ENCODE assay signal across 8 cellular contexts in the genomic region with DNA sequence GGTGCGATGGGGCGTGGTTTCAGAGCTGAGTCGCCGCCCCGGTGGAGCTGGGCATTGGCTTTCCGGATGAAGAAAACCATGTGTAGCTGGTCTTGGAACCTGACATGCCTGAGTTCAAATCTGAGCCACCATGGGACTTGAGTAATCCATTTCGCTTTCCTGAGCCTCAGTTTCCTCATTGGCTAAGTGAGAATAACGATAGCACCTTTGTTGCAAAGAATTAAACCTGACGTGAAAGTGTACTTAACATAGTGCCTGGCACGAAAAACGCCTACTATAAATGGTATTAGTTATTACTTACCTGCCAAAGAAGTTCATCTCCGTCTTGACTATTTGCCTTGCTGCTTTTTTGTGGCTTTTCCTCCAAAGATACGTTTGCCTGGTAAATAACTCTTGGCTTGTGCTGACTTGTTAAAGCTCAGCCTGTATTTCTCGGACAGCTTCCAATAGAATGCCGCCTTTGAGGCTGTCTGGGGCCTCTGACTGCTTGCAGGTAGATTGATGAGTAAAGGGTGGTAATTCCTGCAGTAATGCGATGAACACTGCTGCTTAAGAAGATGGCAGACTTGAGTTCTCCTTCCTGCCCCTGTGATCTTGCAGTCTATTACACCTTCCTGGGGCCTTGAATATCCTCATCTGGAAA. TPM values are rescaled to one million over a fixed set of nuclear protein-coding genes. Genes with fewer than 3 reads are reported as not detected.
DNase-seq lines count a peak whose midpoint lies in the region; ATAC-seq, FAIRE-seq and TF ChIP-seq lines count a peak whose summit lies in the region.

No MANE protein-coding gene starts in this region.

- peak; percentile 56 for FAIRE-seq in HepG2 (lab: Jason Lieb, UNC)

- no peaks in the 10 kb centered on the region for H3K9me3 ChIP-seq in HepG2 (ENCODE audit: low read length)
- no peaks in the 10 kb centered on the region for H3K9me3 ChIP-seq in right lobe of liver
- H3K9me3 ChIP-seq in WERI-Rb-1 (ENCODE audit: severe bottlenecking): no peaks in the 10 kb centered on the region
- no peaks in the 10 kb centered on the region for H3K9me3 ChIP-seq in thymus (ENCODE audit: control insufficient read depth)

- peak overlapping the region; percentile 87 for H3K9ac ChIP-seq in HepG2 (ENCODE audit: insufficient read depth, low read depth, low read length)

- peaks cover 47% of the 10 kb centered on the region for H3K79me2 ChIP-seq in HepG2 (ENCODE audit: insufficient read depth, low read length)

- H2AFZ ChIP-seq in HepG2 (ENCODE audit: low read length): peak overlapping the region; percentile 15

- ATAC-seq in HepG2: no peak; the same call in 2 of the 3 replicates
- ATAC-seq in right lobe of liver: no peak
- no peak for ATAC-seq in activated CD4-positive, CD25-positive, alpha-beta regulatory T cell treated with anti-CD3 and anti-CD28 coated beads, Interleukin-2, amount 50 U/mL, for 24 hours

- intact Hi-C loops in HepG2 (cut with micrococcal nuclease; ENCODE audit: unreplicated experiment) (loop anchor here (1.0 to 10.0 kb wide), 3 partner anchors 25 to 281 kb away; partner anchors contain the start of gene MAP3K20), right lobe of liver (cut with DNase I) (no loop called here)

- peaks cover 12% of the 10 kb centered on the region; the same call in 1 of the 2 replicates for H4K20me1 ChIP-seq in HepG2 (ENCODE audit: insufficient read depth, low read length)

- H3K36me3 ChIP-seq in HepG2 (replicated peaks in 1 of 2; ENCODE audit: control insufficient read depth in 1 of 2, insufficient read depth in 2 of 2, low read length in 2 of 2) (peaks cover 6 to 26% of the 10 kb centered on the region in 2 experiments), right lobe of liver (no peaks in the 10 kb centered on the region), WERI-Rb-1 (peaks cover 32% of the 10 kb centered on the region), thymus (ENCODE audit: control insufficient read depth, insufficient read depth) (no peaks in the 10 kb centered on the region)

- WGBS in HepG2 (ENCODE audit: low lambda C conversion rate): 26% methylated on average over 16 of the region's 16 CpGs
- 32% methylated on average over 14 of the region's 16 CpGs for WGBS in right lobe of liver (ENCODE audit: insufficient coverage, low coverage, low lambda C conversion rate, missing lambda C conversion rate)
- WGBS in thymus: 16% methylated on average over 16 of the region's 16 CpGs

- in situ Hi-C loops in HepG2 (cut with HindIII; ENCODE audit: extremely low pct_ligation_motif_present, low pct_unique_long_range_greater_than_20kb): no loop called here

- H3K27ac ChIP-seq in HepG2 (ENCODE audit: extremely low read length, insufficient read depth, low read length) (peak overlapping the region; percentile 86), right lobe of liver (no peak overlapping the region), WERI-Rb-1 (peak overlapping the region; percentile 100; the same call in 1 of the 2 replicates), thymus (ENCODE audit: low read depth) (no peak overlapping the region)

- TSS peak; percentile 58 for BruUV-seq in HepG2 (replicated peaks; lab: Mats Ljungman, UMichigan)

- POLR2A ChIA-PET in HepG2 (lab: Yijun Ruan, JAX): no interaction called here

- no peak for TF ChIP-seq EP300 in HepG2 (IDR thresholded peaks at IDR 0.05; ENCODE audit: low read depth in 2 of 2, low read length in 2 of 2)
- TF ChIP-seq EP300 in HepG2 (CRISPR knock-in tag; IDR thresholded peaks at IDR 0.05; ENCODE audit: borderline replicate concordance): no peak

- no peak for TF ChIP-seq RAD21 in HepG2 (CRISPR knock-in tag; IDR thresholded peaks at IDR 0.05)

- H3K4me1 ChIP-seq in HepG2 (ENCODE audit: insufficient read depth, low read length): peaks cover 37% of the 10 kb centered on the region
- H3K4me1 ChIP-seq in right lobe of liver: peaks cover 0 to 11% (median 0%) of the 10 kb centered on the region in 4 donors
- peaks cover 9% of the 10 kb centered on the region for H3K4me1 ChIP-seq in thymus (ENCODE audit: control insufficient read depth, insufficient read depth, low read length)

- H3K27me3 ChIP-seq in HepG2 (ENCODE audit: control insufficient read depth in 1 of 2, insufficient read depth in 2 of 2, low read length in 2 of 2) (no peaks in the 10 kb centered on the region), right lobe of liver (peaks cover 6 to 26% of the 10 kb centered on the region in 2 donors), WERI-Rb-1 (ENCODE audit: insufficient read depth, low read depth, severe bottlenecking) (no peaks in the 10 kb centered on the region), thymus (ENCODE audit: control insufficient read depth, insufficient read depth) (no peaks in the 10 kb centered on the region)

- peak overlapping the region; percentile 96 for H3K4me2 ChIP-seq in HepG2 (ENCODE audit: low read depth, low read length)

- H3K4me3 ChIP-seq in HepG2 (replicated peaks in 1 of 3; ENCODE audit: insufficient read depth in 1 of 3, low read depth in 2 of 3, low read length in 3 of 3): peak overlapping the region; percentile 75 to 90 (median 89)
- H3K4me3 ChIP-seq in right lobe of liver: no peak overlapping the region
- H3K4me3 ChIP-seq in WERI-Rb-1 (ENCODE audit: low read depth, low read length): peak overlapping the region; percentile 98
- H3K4me3 ChIP-seq in iPS-11a (ENCODE audit: low read depth, low read length): peak overlapping the region; percentile 88
- H3K4me3 ChIP-seq in thymus (ENCODE audit: low read length): peak overlapping the region; percentile 62

- DNase-seq in HepG2 (ENCODE audit: low spot score): peak; percentile 73
- no peak for DNase-seq in right lobe of liver
- peak; percentile 37 for DNase-seq in WERI-Rb-1
- DNase-seq in DMS153 (lab: John Stamatoyannopoulos, UW): no peak
- DNase-seq in cortex of kidney (lab: John Stamatoyannopoulos, UW): no peak

- TF ChIP-seq CTCF in HepG2 (CRISPR knock-in tag; IDR thresholded peaks at IDR 0.05) (no peak), right lobe of liver (IDR thresholded peaks at IDR 0.05) (no peak), WERI-Rb-1 (IDR thresholded peaks at IDR 0.05; ENCODE audit: low read depth, low read length) (no peak)

- CTCF ChIA-PET in HepG2 (lab: Yijun Ruan, JAX; ENCODE audit: low intra/inter-chr PET ratio, low total read pairs): no interaction called here

- TF ChIP-seq POLR2A in HepG2 (IDR thresholded peaks at IDR 0.05; ENCODE audit: insufficient read depth in 1 of 2, low read depth in 2 of 2, low read length in 2 of 2) (no peak), right lobe of liver (IDR thresholded peaks at IDR 0.05) (no peak)

TF ChIP-seq in HepG2, 621 proteins besides CTCF, POLR2A, EP300 and RAD21 (continues in another document):
- TF ChIP-seq KLF9 (CRISPR knock-in tag; IDR thresholded peaks at IDR 0.05; ENCODE audit: low read depth) (peak; percentile 59; the same call in 1 of the 2 replicates), ZNF335 (CRISPR knock-in tag; IDR thresholded peaks at IDR 0.05) (0 out of 2 replicates have a peak, but pooled peaks have one; percentile 10), THYN1 (CRISPR knock-in tag; IDR thresholded peaks at IDR 0.05; ENCODE audit: borderline replicate concordance, low read depth) (no peak), ZEB1 (IDR thresholded peaks at IDR 0.05; ENCODE audit: insufficient replicate concordance, low read depth) (peak; percentile 7), RFX5 (IDR thresholded peaks at IDR 0.05; ENCODE audit: low read depth, low read length) (no peak), TEAD3 (CRISPR knock-in tag; optimal IDR thresholded peaks at IDR 0.05; ENCODE audit: borderline replicate concordance) (peak; percentile 5), KLF11 (CRISPR knock-in tag; IDR thresholded peaks at IDR 0.05) (0 out of 2 replicates have a peak, but pooled peaks have one; percentile 16), ZNF644 (CRISPR knock-in tag; IDR thresholded peaks at IDR 0.05; ENCODE audit: low read depth) (0 out of 2 replicates have a peak, but pooled peaks have one; percentile 46), ZNF629 (CRISPR knock-in tag; conservative IDR thresholded peaks at IDR 0.05) (peak; percentile 89), MLLT10 (CRISPR knock-in tag; IDR thresholded peaks at IDR 0.05) (no peak), ZKSCAN5 (CRISPR knock-in tag; IDR thresholded peaks at IDR 0.05) (no peak), REL (CRISPR knock-in tag; conservative IDR thresholded peaks at IDR 0.05) (no peak)

RNA-seq across cellular contexts. Expression of gene CDCA7, which starts 1.3 kb away (rescaled TPM):
- total RNA-seq in HepG2 (2016; rRNA removed; fragmentation: Illumina TruSeq; extraction: Trizol) (46.2 and 52.5 TPM in 2 replicates), right lobe of liver (under 1 TPM in 5 of 6 experiments, not detected in 1; 0.09 to 0.37 (median 0.20) TPM)
- total RNA-seq in HepG2 (2016; cell fraction: cytosol; rRNA removed; fragmentation: Illumina TruSeq; extraction: Trizol; ENCODE audit: low read depth): 27.7 and 30.0 TPM in 2 replicates
- 47.6 and 48.2 TPM in 2 replicates for total RNA-seq in HepG2 (2016; cell fraction: insoluble cytoplasmic fraction; rRNA removed; fragmentation: Illumina TruSeq; extraction: Trizol)
- total RNA-seq in HepG2 (2016; cell fraction: membrane; rRNA removed; fragmentation: Illumina TruSeq; extraction: Trizol): 32.2 and 33.8 TPM in 2 replicates
- total RNA-seq in HepG2 (2016; cell fraction: nucleus; rRNA removed; fragmentation: Illumina TruSeq; extraction: Trizol): 53.9 and 55.6 TPM in 2 replicates
- polyA plus RNA-seq in HepG2 (2011; rRNA removed) (38.4 and 57.8 TPM in 2 replicates), thymus (44.7 TPM)
- 14.1 and 14.3 TPM in 2 replicates for polyA plus RNA-seq in HepG2 (2011; cell fraction: cytosol; rRNA removed)
- 145 and 170 TPM in 2 replicates for polyA plus RNA-seq in HepG2 (2011; cell fraction: nucleus; rRNA removed)
- polyA plus RNA-seq in HepG2 (2012): 22.8 and 38.7 TPM in 2 replicates
- polyA plus RNA-seq in HepG2 (2016; cell fraction: cytosol; fragmentation: Illumina TruSeq; extraction: Trizol; ENCODE audit: low read depth): 7.6 and 7.8 TPM in 2 replicates
- polyA plus RNA-seq in HepG2 (2016; cell fraction: insoluble cytoplasmic fraction; fragmentation: Illumina TruSeq; extraction: Trizol; ENCODE audit: low read depth): 67.0 and 69.0 TPM in 2 replicates
- polyA plus RNA-seq in HepG2 (2016; cell fraction: membrane; fragmentation: Illumina TruSeq; extraction: Trizol; ENCODE audit: low read depth): 16.4 and 17.0 TPM in 2 replicates
- polyA plus RNA-seq in HepG2 (2016; cell fraction: nucleus; fragmentation: Illumina TruSeq; extraction: Trizol; ENCODE audit: insufficient read depth, low read depth): 142 and 148 TPM in 2 replicates
- polyA minus RNA-seq in HepG2 (2011; rRNA and poly(A)+ RNA removed; ENCODE audit: low replicate concordance): 12.0 and 26.4 TPM in 2 replicates
- 10.3 and 11.9 TPM in 2 replicates for polyA minus RNA-seq in HepG2 (2011; cell fraction: cytosol; rRNA and poly(A)+ RNA removed)
- polyA minus RNA-seq in HepG2 (2011; cell fraction: nucleus; rRNA and poly(A)+ RNA removed): 40.2 and 48.7 TPM in 2 replicates

Comparison
In these comparisons a context has a peak if more than half of its experiments do, and no peak if none do; other contexts are left out.
1. DNase-seq: peak in HepG2 (single experiment) and WERI-Rb-1 (single experiment); none in right lobe of liver (0 of 3), DMS153 (single experiment) and cortex of kidney (single experiment).
2. H3K27ac ChIP-seq: peak in HepG2 (single experiment) and WERI-Rb-1 (single experiment); none in right lobe of liver (0 of 3) and thymus (single experiment).
3. H3K4me3 ChIP-seq: peak in HepG2 (3 of 3), WERI-Rb-1 (single experiment), iPS-11a (single experiment) and thymus (single experiment); none in right lobe of liver (0 of 3).
4. RNA of gene CDCA7, which starts 1.3 kb away (total RNA-seq): 27.7 to 55.6 TPM in HepG2; 0.09 to 0.37 TPM in right lobe of liver; every median in the first group is over 10 times any median in the second.